In genomic region chr4:106320235-106320634, GRCh38 we compare ENCODE assay signal across 33 cellular contexts. TPM values are rescaled to one million over a fixed set of nuclear protein-coding genes. Genes with fewer than 3 reads are reported as not detected.
"Had no signal": no experiment of that assay in that cellular context is flagged by ENCODE, and none has a peak within 500 bp of the region (broad histone marks: within the 10 kb centered on the region; RNA-seq: fewer than 3 reads in every experiment).

No MANE protein-coding gene starts in this region.

- H3K9me3 ChIP-seq: SJCRH30 had no signal

- H3K27ac Mint-ChIP-seq: activated CD4-positive, alpha-beta T cell treated with anti-CD3 and anti-CD28 coated beads, Interleukin-2, amount 10 ng/mL, durations not matched to agents 24 days and 14 days; activated CD8-positive, alpha-beta T cell treated with anti-CD3 and anti-CD28 coated beads, Interleukin-2, amount 10 ng/mL, durations not matched to agents 7 days and 5 days; activated naive CD4-positive, alpha-beta T cell treated with anti-CD3 and anti-CD28 coated beads for 36 hours; activated T-cell treated with anti-CD3 and anti-CD28 coated beads, Interleukin-2, amount 50 U/mL, for 24 hours; activated T-helper 2 cell treated with anti-CD3 and anti-CD28 coated beads, Interferon-gamma antibody, Interleukin-2, Interleukin-4, amounts not matched to agents 10 μg/mL and 5 μg/mL and 100 μg/mL, durations not matched to agents 14 hours and 24 hours and 36 hours had no signal

- ATAC-seq: activated CD8-positive, alpha-beta T cell treated with anti-CD3 and anti-CD28 coated beads, Interleukin-2, amount 10 ng/mL, durations not matched to agents 7 days and 5 days; activated naive CD4-positive, alpha-beta T cell treated with anti-CD3 and anti-CD28 coated beads, Interleukin-2, amount 50 U/mL, for 72 hours; Panc1 had no signal

- H3K9me3 Mint-ChIP-seq: activated naive CD4-positive, alpha-beta T cell treated with anti-CD3 and anti-CD28 coated beads, Interleukin-2, amount 50 U/mL, for 72 hours; activated T-cell treated with anti-CD3 and anti-CD28 coated beads, Interleukin-2, amount 50 U/mL, for 24 hours; activated T-helper 2 cell treated with anti-CD3 and anti-CD28 coated beads, Interferon-gamma antibody, Interleukin-2, Interleukin-4, amounts not matched to agents 10 μg/mL and 5 μg/mL and 100 μg/mL, durations not matched to agents 14 hours and 24 hours and 36 hours; central memory CD8-positive, alpha-beta T cell had no signal

- H3K27ac ChIP-seq: brain microvascular endothelial cell, cardiac muscle cell, SJCRH30, SK-N-MC, WERI-Rb-1 had no signal

- H3K27me3 Mint-ChIP-seq: activated CD4-positive, alpha-beta T cell treated with anti-CD3 and anti-CD28 coated beads, Interleukin-2, amount 10 ng/mL, durations not matched to agents 24 days and 14 days; activated T-cell treated with anti-CD3 and anti-CD28 coated beads, Interleukin-2, amount 50 U/mL, for 24 hours; central memory CD8-positive, alpha-beta T cell had no signal

- H3K4me3 ChIP-seq: cardiac muscle cell, SJCRH30, SK-N-MC had no signal

- H3K4me1 ChIP-seq: SJCRH30 had no signal

- H3K36me3 ChIP-seq: brain microvascular endothelial cell, cardiac muscle cell had no signal

- DNase-seq: activated CD4-positive, alpha-beta T cell treated with anti-CD3 and anti-CD28 coated beads for 1 hour; activated CD4-positive, alpha-beta T cell treated with anti-CD3 and anti-CD28 coated beads, Interleukin-2, amount 10 ng/mL, durations not matched to agents 24 days and 14 days; activated CD4-positive, alpha-beta T cell treated with anti-CD3 and anti-CD28 coated beads, Interleukin-2, amount 50 U/mL, for 48 hours; activated CD4-positive, CD25-positive, alpha-beta regulatory T cell; activated CD8-positive, alpha-beta T cell treated with anti-CD3 and anti-CD28 coated beads, Interleukin-2, amount 10 ng/mL, durations not matched to agents 7 days and 5 days; activated gamma-delta T cell; activated naive CD4-positive, alpha-beta T cell treated with anti-CD3 and anti-CD28 coated beads for 36 hours; activated T-cell treated with anti-CD3 and anti-CD28 coated beads, Interleukin-2, amount 50 U/mL, for 24 hours; amniotic stem cell; aorta; brain microvascular endothelial cell; MM.1S; MV-4-11; NCI-H1092; NCI-H1436 treated with DMSO at 0.1 percent for 48 hours; NCI-H1694 treated with DMSO at 0.1 percent for 48 hours; NCI-H2029; NCI-H345; NCI-H524 treated with DMSO at 0.1 percent for 48 hours; SHP77; SJCRH30; T1000; WERI-Rb-1 had no signal

- H3K4me3 Mint-ChIP-seq: activated CD4-positive, alpha-beta T cell treated with anti-CD3 and anti-CD28 coated beads, Interleukin-2, amount 10 ng/mL, durations not matched to agents 24 days and 14 days; activated CD8-positive, alpha-beta T cell treated with anti-CD3 and anti-CD28 coated beads, Interleukin-2, amount 10 ng/mL, durations not matched to agents 7 days and 5 days; activated naive CD4-positive, alpha-beta T cell treated with anti-CD3 and anti-CD28 coated beads for 36 hours; activated T-cell treated with anti-CD3 and anti-CD28 coated beads, Interleukin-2, amount 50 U/mL, for 24 hours; central memory CD8-positive, alpha-beta T cell had no signal

- H3K27me3 ChIP-seq: brain microvascular endothelial cell, cardiac muscle cell, SJCRH30 had no signal

RNA-seq across cellular contexts. Expression of gene GIMD1, which starts 48.3 kb away (rescaled TPM):
- total RNA-seq: activated CD4-positive, alpha-beta T cell treated with anti-CD3 and anti-CD28 coated beads, Interleukin-2, amount 10 ng/mL, durations not matched to agents 24 days and 14 days; activated CD8-positive, alpha-beta T cell treated with anti-CD3 and anti-CD28 coated beads, Interleukin-2, amount 10 ng/mL, durations not matched to agents 7 days and 5 days; activated naive CD4-positive, alpha-beta T cell treated with anti-CD3 and anti-CD28 coated beads for 36 hours; activated naive CD4-positive, alpha-beta T cell treated with anti-CD3 and anti-CD28 coated beads, Interleukin-2, amount 50 U/mL, for 72 hours; activated T-helper 2 cell treated with anti-CD3 and anti-CD28 coated beads, Interferon-gamma antibody, Interleukin-2, Interleukin-4, amounts not matched to agents 10 μg/mL and 5 μg/mL and 100 μg/mL, durations not matched to agents 14 hours and 24 hours and 36 hours; aorta; cardiac muscle cell; NCI-H460; RPMI7951; SJCRH30; T-helper 1 cell treated with Interleukin-12 subunit alpha and Interleukin-12 subunit beta and Interleukin-4 antibody, amounts not matched to agents 30 ng/mL and 1 ng/mL, for 36 hours; T-helper 2 cell treated with Interferon-gamma antibody and Interleukin-4, amounts not matched to agents 100 ng/mL and 5 ng/mL, for 36 hours had no signal
- polyA plus RNA-seq: cardiac muscle cell had no signal
